In the genomic region with DNA sequence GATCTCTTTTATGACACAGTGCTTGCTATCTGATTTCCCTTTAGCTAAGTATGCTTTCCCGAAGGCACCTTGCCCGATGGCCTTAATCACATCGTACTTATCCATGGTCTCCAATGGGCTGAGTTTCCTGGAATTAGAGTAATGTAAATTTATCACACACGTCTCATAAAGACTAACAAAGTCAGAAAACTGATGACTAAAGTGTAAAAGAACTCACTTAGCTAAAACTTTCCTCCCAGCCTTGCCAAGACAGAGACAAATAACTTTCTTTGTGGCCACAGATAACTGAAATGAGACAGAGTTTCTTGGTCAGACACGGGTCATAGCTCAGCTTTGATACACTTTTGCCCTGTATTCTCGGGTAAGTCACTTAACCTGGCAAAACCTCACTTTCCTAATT, we compare ENCODE assay signal across 1 cellular context.
TF ChIP-seq lines count a peak whose summit lies in the region.

No MANE protein-coding gene starts in this region.

TF ChIP-seq in H1, 55 proteins besides CTCF, POLR2A, EP300 and RAD21:
- TF ChIP-seq TCF12 (IDR thresholded peaks at IDR 0.05; ENCODE audit: low read depth, low read length), result no peak
- no peak for TF ChIP-seq POU5F1 (IDR thresholded peaks at IDR 0.05; ENCODE audit: low read depth, low read length)
- no peak for TF ChIP-seq GABPA (IDR thresholded peaks at IDR 0.05; ENCODE audit: borderline replicate concordance, insufficient read depth, low read length)
TF ChIP-seq in H1: peak in this region for 0.
